1 cellular context compared by ENCODE assay signal in the genomic region with DNA sequence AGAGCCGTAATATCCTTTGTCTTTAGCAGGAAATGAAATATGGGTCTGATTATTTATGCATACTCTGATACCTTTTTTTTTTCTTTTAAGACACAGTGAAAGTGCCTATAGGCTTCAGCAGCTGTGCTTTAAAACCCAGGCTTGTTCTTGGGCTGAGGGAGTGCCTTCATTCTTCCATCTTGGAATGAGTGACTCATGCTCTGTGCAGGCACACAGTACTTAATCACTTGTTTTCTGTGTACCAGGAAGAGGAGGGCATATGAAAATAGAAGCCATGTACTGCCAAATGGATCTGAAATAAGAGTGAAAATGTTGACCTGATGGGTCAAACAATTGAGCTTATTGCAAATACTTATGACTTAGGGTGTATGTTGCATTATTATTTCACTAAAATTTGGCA.
TF ChIP-seq lines count a peak whose summit lies in the region.

No MANE protein-coding gene starts in this region.

TF ChIP-seq in SK-N-SH treated with all-trans-retinoic acid at 6 μM for 48 hours, 23 proteins besides CTCF, POLR2A, EP300 and RAD21 (continued from another document):
- TF ChIP-seq BACH2 (CRISPR knock-in tag; IDR thresholded peaks at IDR 0.05; ENCODE audit: borderline replicate concordance) (no peak), ZC3H10 (CRISPR knock-in tag; IDR thresholded peaks at IDR 0.05) (no peak), ISL1 (CRISPR knock-in tag; IDR thresholded peaks at IDR 0.05) (no peak)
- TF ChIP-seq, protein P1, sequence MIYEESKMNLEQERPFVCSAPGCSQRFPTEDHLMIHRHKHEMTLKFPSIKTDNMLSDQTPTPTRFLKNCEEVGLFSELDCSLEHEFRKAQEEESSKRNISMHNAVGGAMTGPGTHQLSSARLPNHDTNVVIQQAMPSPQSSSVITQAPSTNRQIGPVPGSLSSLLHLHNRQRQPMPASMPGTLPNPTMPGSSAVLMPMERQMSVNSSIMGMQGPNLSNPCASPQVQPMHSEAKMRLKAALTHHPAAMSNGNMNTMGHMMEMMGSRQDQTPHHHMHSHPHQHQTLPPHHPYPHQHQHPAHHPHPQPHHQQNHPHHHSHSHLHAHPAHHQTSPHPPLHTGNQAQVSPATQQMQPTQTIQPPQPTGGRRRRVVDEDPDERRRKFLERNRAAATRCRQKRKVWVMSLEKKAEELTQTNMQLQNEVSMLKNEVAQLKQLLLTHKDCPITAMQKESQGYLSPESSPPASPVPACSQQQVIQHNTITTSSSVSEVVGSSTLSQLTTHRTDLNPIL (CRISPR knock-in tag; IDR thresholded peaks at IDR 0.05; ENCODE audit: low read depth), result no peak
